ENCODE assay signal across 8 cellular contexts in genomic region chr13:46796515-46797467, GRCh38. TPM values are rescaled to one million over a fixed set of nuclear protein-coding genes. Genes with fewer than 3 reads are reported as not detected.
DNase-seq lines count a peak whose midpoint lies in the region; ATAC-seq, FAIRE-seq and TF ChIP-seq lines count a peak whose summit lies in the region.

ESD (minus strand) TSS chr13:46797161; CDS start chr13:46791413, 5,748 bp downstream.

- WGBS in pancreas, 2 donors = 1% methylated on average over 74 to 76 of the region's 76 CpGs

- H3K27ac Mint-ChIP-seq in activated naive CD8-positive, alpha-beta T cell treated with anti-CD3 and anti-CD28 coated beads for 36 hours = peak within 1 kb of the TSS; percentile 99

- peak; percentile 87 for ATAC-seq in HG02588 (IDR thresholded peaks at IDR 0.05; ENCODE audit: unreplicated experiment)
- peak; percentile 100 for ATAC-seq in Right ventricle myocardium inferior
- peak; percentile 96 to 99 (median 98) for ATAC-seq in pancreas

- peak within 1 kb of the TSS; percentile 72 to 93 (median 83) for H3K27ac ChIP-seq in pancreas
- peak within 1 kb of the TSS; percentile 93 to 96 for H3K27ac ChIP-seq in tibial artery

- H3K4me1 ChIP-seq in pancreas = peaks cover 4 to 20% (median 14%) of the 10 kb centered on the region in 3 donors
- H3K4me1 ChIP-seq in tibial artery = peaks cover 0 to 55% (median 27%) of the 10 kb centered on the region in 4 donors

- H3K4me3 Mint-ChIP-seq in activated naive CD8-positive, alpha-beta T cell treated with anti-CD3 and anti-CD28 coated beads for 36 hours = peak within 1 kb of the TSS; percentile 99

- no peak for FAIRE-seq in pancreas (lab: Jason Lieb, UNC)

- H3K4me1 Mint-ChIP-seq in activated naive CD8-positive, alpha-beta T cell treated with anti-CD3 and anti-CD28 coated beads for 36 hours = peaks cover 26% of the 10 kb centered on the region

- H3K4me3 ChIP-seq in GM08714 (ENCODE audit: low read length) = peak within 1 kb of the TSS; percentile 82
- H3K4me3 ChIP-seq in pancreas = peak within 1 kb of the TSS; percentile 64 to 93 (median 78)
- peak within 1 kb of the TSS; percentile 76 to 80 for H3K4me3 ChIP-seq in tibial artery

- DNase-seq in NCI-H1092 (lab: John Stamatoyannopoulos, UW) (peak; percentile 79), SKM-1 treated with dmso at 0.1 percent for 144 hours (lab: John Stamatoyannopoulos, UW; ENCODE audit: unreplicated experiment) (peak; percentile 90), Right ventricle myocardium inferior (ENCODE audit: missing footprints) (peak; percentile 97), pancreas (peak; percentile 89 to 94 (median 92)), tibial artery (peak; percentile 94 to 96)
- DNase-seq in activated naive CD8-positive, alpha-beta T cell treated with anti-CD3 and anti-CD28 coated beads for 36 hours = peak; percentile 92

- TF ChIP-seq CTCF in pancreas (IDR thresholded peaks at IDR 0.05) = no peak
- no peak for TF ChIP-seq CTCF in tibial artery (IDR thresholded peaks at IDR 0.05)

- H3K27me3 ChIP-seq in pancreas (no peaks in the 10 kb centered on the region), tibial artery (no peaks in the 10 kb centered on the region)

- intact Hi-C loops in Right ventricle myocardium inferior (cut with DNase I) = loop anchor here (5.0 kb wide), 1 partner anchor 244 kb away; the partner anchor contains the start of gene LRCH1
- intact Hi-C loops in pancreas (cut with DNase I) = no loop called here
- intact Hi-C loops in tibial artery (cut with DNase I; ENCODE audit: low total_unique reads) = loop anchor here (10.0 kb wide), 1 partner anchor 288 kb away; no protein-coding TSS in a partner anchor

- no peaks in the 10 kb centered on the region for H3K9me3 ChIP-seq in pancreas
- H3K9me3 ChIP-seq in tibial artery = no peaks in the 10 kb centered on the region

- H3K27me3 Mint-ChIP-seq in activated naive CD8-positive, alpha-beta T cell treated with anti-CD3 and anti-CD28 coated beads for 36 hours = no peaks in the 10 kb centered on the region

- H3K9me3 Mint-ChIP-seq in activated naive CD8-positive, alpha-beta T cell treated with anti-CD3 and anti-CD28 coated beads for 36 hours = no peaks in the 10 kb centered on the region

- peaks cover 19% of the 10 kb centered on the region for H3K36me3 Mint-ChIP-seq in activated naive CD8-positive, alpha-beta T cell treated with anti-CD3 and anti-CD28 coated beads for 36 hours

- H3K36me3 ChIP-seq in pancreas (no peaks in the 10 kb centered on the region), tibial artery (no peaks in the 10 kb centered on the region)

RNA-seq across cellular contexts. Expression of gene ESD, which starts in this region (rescaled TPM):
- total RNA-seq in activated naive CD8-positive, alpha-beta T cell treated with anti-CD3 and anti-CD28 coated beads for 36 hours = 100 to 1,000 TPM; 140 to 142 TPM
- total RNA-seq in Right ventricle myocardium inferior = 106 TPM
- total RNA-seq in pancreas = 10 to 100 TPM; 19.2 to 40.4 (median 31.0) TPM
- 10 to 100 TPM; 24.4 to 58.9 TPM for polyA plus RNA-seq in pancreas

Comparison
In these comparisons a context has a peak if more than half of its experiments do, and no peak if none do; other contexts are left out.
1. Peak in every context shown above with its lines: DNase-seq, ATAC-seq, H3K4me3 ChIP-seq and H3K27ac ChIP-seq.
2. intact Hi-C loops: an anchor here in Right ventricle myocardium inferior (5.0 kb wide) and tibial artery (10.0 kb wide); none called in pancreas.